ENCODE assay signal across 3 cellular contexts in genomic region chrX:129866321-129866720, GRCh38. TPM values are rescaled to one million over a fixed set of nuclear protein-coding genes. Genes with fewer than 3 reads are reported as not detected.
DNase-seq lines count a peak whose midpoint lies in the region; ATAC-seq, FAIRE-seq and TF ChIP-seq lines count a peak whose summit lies in the region.
"Not testable (repeated sequence)": the region's sequence is repeated elsewhere in the genome, so short reads cannot be mapped to it uniquely, and the experiment has no call there.

No MANE protein-coding gene starts in this region.

- H3K27me3 ChIP-seq in K562 (ENCODE audit: control insufficient read depth in 2 of 2, insufficient read depth in 2 of 2, low read length in 2 of 2), result not testable (repeated sequence)

- 40% methylated on average over 3 of the region's 3 CpGs for WGBS in K562 (ENCODE audit: insufficient coverage, low coverage, missing lambda C conversion rate)

- TF ChIP-seq CTCF in HEK293 (tag by site-specific recombination; IDR thresholded peaks at IDR 0.05); K562 (IDR thresholded peaks at IDR 0.05 in 2 of 3, conservative IDR thresholded peaks at IDR 0.05 in 1 of 3; ENCODE audit: insufficient read depth in 2 of 3, low read depth in 1 of 3, low read length in 3 of 3): not testable (repeated sequence)

- H3K4me3 ChIP-seq in HEK293 (ENCODE audit: low read depth, low read length); K562: not testable (repeated sequence)

- H3K27ac ChIP-seq in HEK293 (ENCODE audit: extremely low read depth, low read depth, low read length); K562 (ENCODE audit: extremely low read depth, low read depth, low read length): not testable (repeated sequence)

- intact Hi-C loops in K562 (cut with micrococcal nuclease), result not testable (repeated sequence)

- H4K20me1 ChIP-seq in K562 (replicated peaks; ENCODE audit: control insufficient read depth, insufficient read depth, low read length), result not testable (repeated sequence)

- POLR2A ChIA-PET in HEK293 (lab: Yijun Ruan, JAX); K562 (lab: Yijun Ruan, JAX): not testable (repeated sequence)

- H3K9ac ChIP-seq in K562 (ENCODE audit: insufficient read depth in 1 of 2, low read depth in 2 of 2, low read length in 2 of 2), result not testable (repeated sequence)

- ATAC-seq in K562, result not testable (repeated sequence)

- H3K4me1 ChIP-seq in HEK293 (ENCODE audit: control insufficient read depth, insufficient read depth, low read length); K562 (replicated peaks in 1 of 2; ENCODE audit: control insufficient read depth in 2 of 2, insufficient read depth in 2 of 2, low read length in 2 of 2): not testable (repeated sequence)

- not testable (repeated sequence) for H2AFZ ChIP-seq in K562 (ENCODE audit: low read depth, low read length)

- DNase-seq in GM12891 (ENCODE audit: insufficient read length, low spot score); K562 (ENCODE audit: extremely low read depth in 1 of 4, low spot score in 3 of 4): not testable (repeated sequence)

- CTCF ChIA-PET in HEK293 (lab: Yijun Ruan, JAX); K562 (lab: Yijun Ruan, JAX; ENCODE audit: low intra/inter-chr PET ratio): not testable (repeated sequence)

- H3K4me2 ChIP-seq in K562 (ENCODE audit: insufficient read depth, low read length), result not testable (repeated sequence)

- TF ChIP-seq RAD21 in K562 (CRISPR knock-in tag; conservative IDR thresholded peaks at IDR 0.05 in 1 of 2, IDR thresholded peaks at IDR 0.05 in 1 of 2), result not testable (repeated sequence)

- BruUV-seq in K562 (replicated peaks; lab: Mats Ljungman, UMichigan), result not testable (repeated sequence)

- in situ Hi-C loops in K562 (cut with MboI), result not testable (repeated sequence)

- not testable (repeated sequence) for H3K79me2 ChIP-seq in K562 (ENCODE audit: control insufficient read depth, insufficient read depth, low read length)

- not testable (repeated sequence) for H3K36me3 ChIP-seq in HEK293 (ENCODE audit: control insufficient read depth in 2 of 2, insufficient read depth in 1 of 2, low read length in 2 of 2); K562 (ENCODE audit: control insufficient read depth, insufficient read depth, low read length)

- not testable (repeated sequence) for TF ChIP-seq POLR2A in GM12891 (IDR thresholded peaks at IDR 0.05; ENCODE audit: low read depth, low read length); K562 (conservative IDR thresholded peaks at IDR 0.05)

- H3K9me1 ChIP-seq in K562 (ENCODE audit: control insufficient read depth, insufficient read depth, low read length), result not testable (repeated sequence)

- TF ChIP-seq EP300 in K562 (IDR thresholded peaks at IDR 0.05; ENCODE audit: low read length), result not testable (repeated sequence)

- peak; percentile 5 for FAIRE-seq in GM12891 (lab: Jason Lieb, UNC)
- FAIRE-seq in K562 (lab: Jason Lieb, UNC), result not testable (repeated sequence)

- not testable (repeated sequence) for H3K9me3 ChIP-seq in HEK293 (ENCODE audit: control insufficient read depth, insufficient read depth, low read depth, low read length); K562 (replicated peaks; ENCODE audit: control insufficient read depth, insufficient read depth, low read depth, low read length)

TF ChIP-seq in HEK293, 187 proteins besides CTCF, POLR2A, EP300 and RAD21:
- TF ChIP-seq ZNF146 (tag by site-specific recombination; IDR thresholded peaks at IDR 0.05), result peak; percentile 66; the same call in 1 of the 2 replicates

TF ChIP-seq in K562, 482 proteins besides CTCF, POLR2A, EP300 and RAD21:
- TF ChIP-seq RBM25 (IDR thresholded peaks at IDR 0.05; ENCODE audit: low read depth, low read length, severe bottlenecking), result peak; percentile 5
- peak; percentile 69 for TF ChIP-seq ZNF146 (CRISPR knock-in tag; IDR thresholded peaks at IDR 0.05; ENCODE audit: unreplicated experiment)

RNA-seq across cellular contexts. Expression of gene ZDHHC9, which starts 22.6 kb away (rescaled TPM):
- 5.0 TPM for polyA plus RNA-seq in GM12891 (2012; ENCODE audit: low read depth, missing spikeins)
- 58.2 and 65.0 TPM in 2 replicates for total RNA-seq in K562 (2011; cell fraction: chromatin; rRNA removed; ENCODE audit: low replicate concordance)
- 40.9 and 44.1 TPM in 2 replicates for total RNA-seq in K562 (2011; cell fraction: nucleolus; rRNA removed)
- total RNA-seq in K562 (2011; cell fraction: nucleoplasm; rRNA removed), result 73.5 and 116 TPM in 2 replicates
- total RNA-seq in K562 (2014; rRNA removed), result 7.2 and 10.8 TPM in 2 replicates
- 9.3 and 10.5 TPM in 2 replicates for total RNA-seq in K562 (2014; rRNA removed; fragmentation: Illumina TruSeq; extraction: Trizol)
- 6.4 and 6.8 TPM in 2 replicates for total RNA-seq in K562 (2015; rRNA removed; fragmentation: Illumina TruSeq; extraction: Trizol)
- 16.9 and 18.8 TPM in 2 replicates for total RNA-seq in K562 (2021)
- 13.1 and 18.9 TPM in 2 replicates for polyA plus RNA-seq in K562 (2011; rRNA removed)
- polyA plus RNA-seq in K562 (2011; cell fraction: cytosol; rRNA removed), result 9.3 and 14.3 TPM in 2 replicates
- 20.4 and 22.9 TPM in 2 replicates for polyA plus RNA-seq in K562 (2011; cell fraction: nucleus; rRNA removed)
- polyA plus RNA-seq in K562 (2012), result 10.3 and 17.4 TPM in 2 replicates
- 17.8 and 22.4 TPM in 2 replicates for polyA plus RNA-seq in K562 (2014; fragmentation: Illumina TruSeq; extraction: Trizol)
- 1 to 10 TPM; 7.2 to 7.3 TPM for polyA plus RNA-seq in K562 (2014; fragmentation: Nextera tagmentation; extraction: Ambion mirVana)
- 8.0 and 9.1 TPM in 2 replicates for polyA plus RNA-seq in K562 (2014; rRNA removed)
- 22.8 and 24.8 TPM in 2 replicates for polyA minus RNA-seq in K562 (2011; rRNA and poly(A)+ RNA removed)
- 13.8 and 17.3 TPM in 2 replicates for polyA minus RNA-seq in K562 (2011; cell fraction: cytosol; rRNA and poly(A)+ RNA removed)
- 14.1 and 22.1 TPM in 2 replicates for polyA minus RNA-seq in K562 (2011; cell fraction: nucleus; rRNA and poly(A)+ RNA removed)

RNA-seq across cellular contexts. Expression of gene UTP14A, which starts 39.6 kb away (rescaled TPM):
- polyA plus RNA-seq in GM12891 (2012; ENCODE audit: low read depth, missing spikeins), result 22.1 TPM
- total RNA-seq in K562 (2011; cell fraction: chromatin; rRNA removed; ENCODE audit: low replicate concordance), result 24.6 and 45.1 TPM in 2 replicates
- 13.9 and 16.3 TPM in 2 replicates for total RNA-seq in K562 (2011; cell fraction: nucleolus; rRNA removed)
- 23.8 and 26.2 TPM in 2 replicates for total RNA-seq in K562 (2011; cell fraction: nucleoplasm; rRNA removed)
- total RNA-seq in K562 (2014; rRNA removed), result 66.2 and 70.0 TPM in 2 replicates
- total RNA-seq in K562 (2014; rRNA removed; fragmentation: Illumina TruSeq; extraction: Trizol), result 82.0 and 87.9 TPM in 2 replicates
- total RNA-seq in K562 (2015; rRNA removed; fragmentation: Illumina TruSeq; extraction: Trizol), result 88.7 and 91.0 TPM in 2 replicates
- total RNA-seq in K562 (2021), result 54.6 and 56.2 TPM in 2 replicates
- 22.8 and 36.9 TPM in 2 replicates for polyA plus RNA-seq in K562 (2011; rRNA removed)
- 10.0 and 10.8 TPM in 2 replicates for polyA plus RNA-seq in K562 (2011; cell fraction: cytosol; rRNA removed)
- 17.4 and 18.0 TPM in 2 replicates for polyA plus RNA-seq in K562 (2011; cell fraction: nucleus; rRNA removed)
- 29.8 and 47.2 TPM in 2 replicates for polyA plus RNA-seq in K562 (2012)
- 70.3 and 87.4 TPM in 2 replicates for polyA plus RNA-seq in K562 (2014; fragmentation: Illumina TruSeq; extraction: Trizol)
- 10 to 100 TPM; 30.5 to 59.9 TPM for polyA plus RNA-seq in K562 (2014; fragmentation: Nextera tagmentation; extraction: Ambion mirVana)
- 59.9 and 64.1 TPM in 2 replicates for polyA plus RNA-seq in K562 (2014; rRNA removed)
- polyA minus RNA-seq in K562 (2011; rRNA and poly(A)+ RNA removed), result 42.6 and 49.3 TPM in 2 replicates
- polyA minus RNA-seq in K562 (2011; cell fraction: cytosol; rRNA and poly(A)+ RNA removed), result 13.0 and 27.0 TPM in 2 replicates
- 6.7 and 12.8 TPM in 2 replicates for polyA minus RNA-seq in K562 (2011; cell fraction: nucleus; rRNA and poly(A)+ RNA removed)
